Comparison of ENCODE assay signal across 17 cellular contexts in genomic region chr19:15371119-15371518, GRCh38. TPM values are rescaled to one million over a fixed set of nuclear protein-coding genes. Genes with fewer than 3 reads are reported as not detected.
A peak's percentile ranks its signal among the peaks of the same experiment; 100 is the strongest.
DNase-seq lines count a peak whose midpoint lies in the region; ATAC-seq and TF ChIP-seq lines count a peak whose summit lies in the region.
"Had no signal": no experiment of that assay in that cellular context is flagged by ENCODE, and none has a peak within 500 bp of the region (broad histone marks: within the 10 kb centered on the region; RNA-seq: fewer than 3 reads in every experiment).

No MANE protein-coding gene starts in this region.

- no peak overlapping the region for H3K18ac ChIP-seq in mesenchymal stem cell (ENCODE audit: low read depth in 1 of 2, low read length in 2 of 2)

- H3K27me3 ChIP-seq in mesenchymal stem cell (ENCODE audit: control insufficient read depth in 1 of 2, insufficient read depth in 1 of 2, low read length in 2 of 2), result no peaks in the 10 kb centered on the region
- H3K27me3 ChIP-seq: BLaER1 had no signal

- H3K4ac ChIP-seq in mesenchymal stem cell (ENCODE audit: low read depth in 1 of 2, low read length in 2 of 2), result no peak overlapping the region

- H2BK120ac ChIP-seq in mesenchymal stem cell (ENCODE audit: low read depth, low read length), result no peak overlapping the region

- H3K36me3 ChIP-seq in mesenchymal stem cell (ENCODE audit: control insufficient read depth in 1 of 2, insufficient read depth in 2 of 2, low read depth in 1 of 2, low read length in 2 of 2), result peaks cover 76 to 81% of the 10 kb centered on the region in 2 experiments

- no peak overlapping the region for H3K23ac ChIP-seq in mesenchymal stem cell (ENCODE audit: low read length in 2 of 2)

- H2BK15ac ChIP-seq in mesenchymal stem cell (ENCODE audit: low read depth, poor library complexity, severe bottlenecking), result no peak overlapping the region

- TF ChIP-seq CTCF in GM20000 (IDR thresholded peaks at IDR 0.05; ENCODE audit: extremely low read depth, missing control alignments), result no peak

- no peak overlapping the region for H3K4me2 ChIP-seq in mesenchymal stem cell (ENCODE audit: low read length, poor library complexity, severe bottlenecking)
- H3K4me2 ChIP-seq: BLaER1 had no signal

- no peak overlapping the region for H3K4me3 ChIP-seq in mesenchymal stem cell (ENCODE audit: insufficient read depth in 1 of 2, low read depth in 1 of 2, low read length in 2 of 2)
- H3K4me3 ChIP-seq: BLaER1, HAP-1 had no signal

- peak; percentile 9 for DNase-seq in Right ventricle myocardium superior
- no peak for DNase-seq in cardiac septum (ENCODE audit: low spot score)
- DNase-seq in GM20000 (ENCODE audit: low spot score), result peak; percentile 12
- DNase-seq in mesenchymal stem cell, result no peak
- DNase-seq in posterior vena cava (ENCODE audit: low spot score), result peak; percentile 59
- DNase-seq in HCEC 1CT, result no peak
- DNase-seq: 8988T; AML-193; CD8-positive, alpha-beta memory T cell; DMS53; GF-D8; HFFc6 had no signal

- H2BK12ac ChIP-seq in mesenchymal stem cell (ENCODE audit: low read length in 2 of 2), result no peak overlapping the region

- H3K9me3 ChIP-seq in mesenchymal stem cell (ENCODE audit: control insufficient read depth, low read length), result no peaks in the 10 kb centered on the region
- H3K9me3 ChIP-seq: BLaER1, HAP-1 had no signal

- no peak overlapping the region for H3K14ac ChIP-seq in mesenchymal stem cell (ENCODE audit: low read length in 2 of 2)

- H4K91ac ChIP-seq in mesenchymal stem cell (ENCODE audit: low read length), result peak overlapping the region; percentile 79

- no peak overlapping the region for H3K9ac ChIP-seq in mesenchymal stem cell (ENCODE audit: low read length)
- H3K9ac ChIP-seq: BLaER1 had no signal

- H3K79me1 ChIP-seq in mesenchymal stem cell (replicated peaks; ENCODE audit: low read length, poor library complexity, severe bottlenecking), result peaks cover 40% of the 10 kb centered on the region

- no peak overlapping the region for H4K8ac ChIP-seq in mesenchymal stem cell (ENCODE audit: low read length)

- no peak overlapping the region for H2AFZ ChIP-seq in mesenchymal stem cell (ENCODE audit: low read depth, low read length)

- 97% methylated on average over 7 of the region's 7 CpGs for WGBS in mesenchymal stem cell

- H3K4me1 ChIP-seq in mesenchymal stem cell (ENCODE audit: control insufficient read depth, insufficient read depth, low read depth, low read length), result peaks cover 13% of the 10 kb centered on the region
- H3K4me1 ChIP-seq: HAP-1 had no signal

- no peak overlapping the region for H2AK5ac ChIP-seq in mesenchymal stem cell (ENCODE audit: low read length, severe bottlenecking)

- no peak for ATAC-seq in Right ventricle myocardium superior (ENCODE audit: poor library complexity)
- ATAC-seq in GM21526 (IDR thresholded peaks at IDR 0.05; ENCODE audit: low FRiP score, unreplicated experiment), result no peak
- ATAC-seq in GM18511 (IDR thresholded peaks at IDR 0.05; ENCODE audit: unreplicated experiment), result no peak
- ATAC-seq: HepG2 had no signal

- intact Hi-C loops in Right ventricle myocardium superior (cut with DNase I) (loop anchor here (10.0 kb wide), 1 partner anchor 116 kb away; no protein-coding TSS in a partner anchor), cardiac septum (cut with DNase I) (loop anchor here (5.0 kb wide), 1 partner anchor 186 kb away; no protein-coding TSS in a partner anchor), posterior vena cava (cut with DNase I) (loop anchor here (5.0 to 10.0 kb wide), 5 partner anchors 36 to 666 kb away; no protein-coding TSS in a partner anchor)

- H3K27ac ChIP-seq in mesenchymal stem cell (ENCODE audit: low read length, poor library complexity, severe bottlenecking), result no peak overlapping the region
- H3K27ac ChIP-seq: BLaER1 had no signal

- H2BK5ac ChIP-seq in mesenchymal stem cell (ENCODE audit: low read depth, low read length, poor library complexity, severe bottlenecking), result no peak overlapping the region

RNA-seq across cellular contexts. Expression of gene AKAP8, which starts 8.5 kb away (rescaled TPM):
- 20.6 TPM for total RNA-seq in Right ventricle myocardium superior
- 19.2 TPM for total RNA-seq in cardiac septum
- 15.4 TPM for polyA plus RNA-seq in mesenchymal stem cell (2013, experiment 1 of 2)
- 14.1 TPM for polyA plus RNA-seq in mesenchymal stem cell (2013, experiment 2 of 2)
- total RNA-seq in posterior vena cava, result 10 to 100 TPM; 24.2 to 33.6 TPM

RNA-seq across cellular contexts. Expression of gene BRD4, which starts 38.8 kb away (rescaled TPM):
- total RNA-seq in Right ventricle myocardium superior (55.1 TPM), cardiac septum (72.3 TPM), posterior vena cava (10 to 100 TPM; 77.5 to 89.6 TPM)
- polyA plus RNA-seq in mesenchymal stem cell (2013, experiment 1 of 2), result 59.9 TPM
- polyA plus RNA-seq in mesenchymal stem cell (2013, experiment 2 of 2), result 57.1 TPM

RNA-seq across cellular contexts. Expression of gene AKAP8L, which starts 47.7 kb away (rescaled TPM):
- 74.5 TPM for total RNA-seq in Right ventricle myocardium superior
- 63.1 TPM for total RNA-seq in cardiac septum
- polyA plus RNA-seq in mesenchymal stem cell (2013, experiment 1 of 2), result 54.6 TPM
- polyA plus RNA-seq in mesenchymal stem cell (2013, experiment 2 of 2), result 48.4 TPM
- total RNA-seq in posterior vena cava, result 10 to 100 TPM; 52.6 to 65.7 TPM

Comparison
In these comparisons a context has a peak if more than half of its experiments do, and no peak if none do; other contexts are left out.
1. DNase-seq: peak in Right ventricle myocardium superior (single experiment), GM20000 (single experiment) and posterior vena cava (single experiment); none in cardiac septum (single experiment), mesenchymal stem cell (single experiment) and HCEC 1CT (single experiment).